Comparison of ENCODE assay signal across 13 cellular contexts in genomic region chr12:67434653-67435375, GRCh38.
A peak's percentile ranks its signal among the peaks of the same experiment; 100 is the strongest.
DNase-seq lines count a peak whose midpoint lies in the region; ATAC-seq, FAIRE-seq and TF ChIP-seq lines count a peak whose summit lies in the region.
"Had no signal": no experiment of that assay in that cellular context is flagged by ENCODE, and none has a peak within 500 bp of the region (broad histone marks: within the 10 kb centered on the region; RNA-seq: fewer than 3 reads in every experiment).

No MANE protein-coding gene starts in this region.

- DNase-seq in HTR-8/SVneo (ENCODE audit: insufficient read length, low spot score) (peak; percentile 20), brain microvascular endothelial cell (peak; percentile 96), kidney tubule cell (ENCODE audit: low spot score) (peak; percentile 89), upper lobe of right lung (no peak), medulla oblongata (ENCODE audit: extremely low spot score) (no peak), NCI-H187 (lab: John Stamatoyannopoulos, UW) (no peak)
- DNase-seq: activated CD8-positive, alpha-beta memory T cell treated with anti-CD3 and anti-CD28 coated beads, Interleukin-2, amount 50 U/mL, for 4 hours; effector memory CD4-positive, alpha-beta T cell; NCI-H510A treated with DMSO at 0.1 percent for 48 hours had no signal

- no peak overlapping the region for H3K4me3 ChIP-seq in brain microvascular endothelial cell (ENCODE audit: low read depth, low read length)
- H3K4me3 ChIP-seq in upper lobe of right lung = no peak overlapping the region

- H3K4me1 ChIP-seq in upper lobe of right lung = peaks cover 15% of the 10 kb centered on the region

- ATAC-seq in upper lobe of right lung (peak; percentile 28), GM21360 (IDR thresholded peaks at IDR 0.05; ENCODE audit: unreplicated experiment) (no peak), HG03159 (IDR thresholded peaks at IDR 0.05; ENCODE audit: unreplicated experiment) (no peak)

- TF ChIP-seq CTCF in brain microvascular endothelial cell (IDR thresholded peaks at IDR 0.05; ENCODE audit: low read depth, low read length, missing control alignments) = no peak
- no peak for TF ChIP-seq CTCF in upper lobe of right lung (IDR thresholded peaks at IDR 0.05)

- in situ Hi-C loops in brain microvascular endothelial cell (cut with HindIII; ENCODE audit: low pct_ligation_motif_present, low sequenced_read_pairs) = no loop called here

- H3K27me3 ChIP-seq in brain microvascular endothelial cell (replicated peaks) (no peaks in the 10 kb centered on the region), upper lobe of right lung (no peaks in the 10 kb centered on the region)

- no peak for FAIRE-seq in HTR-8/SVneo (lab: Jason Lieb, UNC)

- H3K9me3 ChIP-seq in upper lobe of right lung = no peaks in the 10 kb centered on the region
- H3K9me3 ChIP-seq: neutrophil had no signal

- peak overlapping the region; percentile 84 for H3K27ac ChIP-seq in brain microvascular endothelial cell
- H3K27ac ChIP-seq in upper lobe of right lung = no peak overlapping the region
- H3K27ac ChIP-seq: HL-60, neutrophil had no signal

- intact Hi-C loops in upper lobe of right lung (cut with DNase I) = no loop called here

- no peaks in the 10 kb centered on the region for H3K36me3 ChIP-seq in brain microvascular endothelial cell (replicated peaks)
- H3K36me3 ChIP-seq in upper lobe of right lung = no peaks in the 10 kb centered on the region
- H3K36me3 ChIP-seq: neutrophil had no signal

Comparison
In these comparisons a context has a peak if more than half of its experiments do, and no peak if none do; other contexts are left out.
1. DNase-seq: peak in HTR-8/SVneo (single experiment), brain microvascular endothelial cell (single experiment) and kidney tubule cell (single experiment); none in upper lobe of right lung (single experiment), medulla oblongata (single experiment) and NCI-H187 (0 of 2).